Comparison of ENCODE assay signal across 7 cellular contexts in the genomic region with DNA sequence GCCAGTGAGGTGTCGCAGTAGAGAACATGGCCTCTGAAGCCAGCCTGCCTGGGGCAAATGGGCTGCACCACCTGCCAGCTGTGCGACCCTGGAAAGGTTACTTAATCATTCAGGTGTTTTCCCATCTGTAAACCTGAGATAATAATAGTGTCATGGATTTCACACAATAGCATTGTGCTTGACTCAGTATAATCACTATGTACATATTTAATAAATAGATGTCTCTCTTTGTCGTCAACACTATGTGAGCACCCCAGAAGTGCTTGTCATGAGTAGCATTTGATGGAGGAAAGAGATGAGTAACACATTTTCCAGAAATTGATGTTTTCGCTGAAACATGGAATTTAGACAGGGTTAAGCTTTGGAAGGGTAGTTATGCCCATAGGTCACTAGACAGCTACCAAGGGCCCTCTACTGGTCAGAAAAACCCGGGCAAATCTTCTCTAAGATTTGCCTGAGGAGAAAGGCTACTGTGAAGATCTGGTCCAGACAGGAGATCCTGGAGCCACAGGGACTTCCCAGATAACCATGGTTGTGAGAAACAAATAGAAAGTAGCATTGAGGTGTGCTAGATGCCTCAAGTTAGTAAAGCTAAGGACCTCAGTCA. TPM values are rescaled to one million over a fixed set of nuclear protein-coding genes. Genes with fewer than 3 reads are reported as not detected.
A peak's percentile ranks its signal among the peaks of the same experiment; 100 is the strongest.
DNase-seq lines count a peak whose midpoint lies in the region; ATAC-seq, FAIRE-seq and TF ChIP-seq lines count a peak whose summit lies in the region.

No MANE protein-coding gene starts in this region.

- H3K4me1 Mint-ChIP-seq in CD8-positive, alpha-beta T cell (ENCODE audit: low read depth), result peaks cover 52% of the 10 kb centered on the region

- no peak overlapping the region for H3K4me3 ChIP-seq in CD8-positive, alpha-beta T cell (ENCODE audit: low read depth, low read length)

- no peaks in the 10 kb centered on the region for H3K27me3 Mint-ChIP-seq in CD8-positive, alpha-beta T cell (ENCODE audit: low read depth)

- CTCF ChIA-PET in CD8-positive, alpha-beta T cell (lab: Charles Lee), result interaction anchor here (1.1 to 3.6 kb wide), 3 partner anchors 11 to 147 kb away, joined by 3 to 16 read pairs (median 14); no protein-coding TSS in a partner anchor

- POLR2A ChIA-PET in CD8-positive, alpha-beta T cell (lab: Charles Lee), result interaction anchor here (3.4 kb wide), 1 partner anchor 13 kb away, joined by 15 read pairs; no protein-coding TSS in a partner anchor

- intact Hi-C loops in CD8-positive, alpha-beta T cell (cut with DNase I, micrococcal nuclease), result no loop called here

- no peaks in the 10 kb centered on the region for H3K9me3 ChIP-seq in CD8-positive, alpha-beta T cell (ENCODE audit: low read length)

- H3K4me3 Mint-ChIP-seq in CD8-positive, alpha-beta T cell, result no peak overlapping the region

- H3K36me3 ChIP-seq in CD8-positive, alpha-beta T cell (ENCODE audit: insufficient read depth, low read length), result no peaks in the 10 kb centered on the region

- peak; percentile 79 for FAIRE-seq in islet of Langerhans (lab: Jason Lieb, UNC)

- H3K27ac ChIP-seq in angular gyrus (ENCODE audit: low read depth, low read length), result peak overlapping the region; percentile 83
- no peak overlapping the region for H3K27ac ChIP-seq in CD8-positive, alpha-beta T cell (ENCODE audit: low read depth, low read length)

- no peak for DNase-seq in CD8-positive, alpha-beta T cell

- H3K27ac Mint-ChIP-seq in CD8-positive, alpha-beta T cell, result no peak overlapping the region

- ATAC-seq in GM18861 (IDR thresholded peaks at IDR 0.05; ENCODE audit: unreplicated experiment), result peak; percentile 39
- no peak for ATAC-seq in HG03439 (IDR thresholded peaks at IDR 0.05; ENCODE audit: unreplicated experiment)
- ATAC-seq in CD8-positive, alpha-beta T cell, result no peak
- no peak for ATAC-seq in HG02970 (IDR thresholded peaks at IDR 0.05; ENCODE audit: low FRiP score, unreplicated experiment)

- no peaks in the 10 kb centered on the region for H3K9me3 Mint-ChIP-seq in CD8-positive, alpha-beta T cell

- H3K27me3 ChIP-seq in CD8-positive, alpha-beta T cell (ENCODE audit: insufficient read depth, low read length), result no peaks in the 10 kb centered on the region

- no peaks in the 10 kb centered on the region for H3K36me3 Mint-ChIP-seq in CD8-positive, alpha-beta T cell

- peaks cover 37% of the 10 kb centered on the region for H3K4me1 ChIP-seq in CD8-positive, alpha-beta T cell (ENCODE audit: insufficient read depth, low read length)

- TF ChIP-seq CTCF in LNCAP (IDR thresholded peaks at IDR 0.05), result peak; percentile 36; the same call in 1 of the 2 replicates
- no peak for TF ChIP-seq CTCF in CD8-positive, alpha-beta T cell (IDR thresholded peaks at IDR 0.05)

RNA-seq across cellular contexts. Expression of a gene that starts 9.5 kb away (rescaled TPM):
- total RNA-seq in CD8-positive, alpha-beta T cell, result 10 to 100 TPM; 31.2 to 33.2 TPM
